12 cellular contexts compared by ENCODE assay signal in genomic region chr6:70396796-70397729, GRCh38. TPM values are rescaled to one million over a fixed set of nuclear protein-coding genes. Genes with fewer than 3 reads are reported as not detected.
DNase-seq lines count a peak whose midpoint lies in the region; ATAC-seq and TF ChIP-seq lines count a peak whose summit lies in the region.
"Had no signal": no experiment of that assay in that cellular context is flagged by ENCODE, and none has a peak within 500 bp of the region (broad histone marks: within the 10 kb centered on the region; RNA-seq: fewer than 3 reads in every experiment).

No MANE protein-coding gene starts in this region.

- H2AFZ ChIP-seq in neuronal stem cell (ENCODE audit: low read length) (peak overlapping the region; percentile 78), Karpas-422 (ENCODE audit: low read length) (no peak overlapping the region)

- no peaks in the 10 kb centered on the region for H3K27me3 ChIP-seq in HL-60 (ENCODE audit: insufficient read depth, poor library complexity, severe bottlenecking)
- no peaks in the 10 kb centered on the region for H3K27me3 ChIP-seq in neuronal stem cell (ENCODE audit: control insufficient read depth in 3 of 3, insufficient read depth in 3 of 3, low read depth in 1 of 3, low read length in 3 of 3)
- no peaks in the 10 kb centered on the region for H3K27me3 ChIP-seq in Karpas-422 (ENCODE audit: low read length)

- H3K9ac ChIP-seq in neuronal stem cell (ENCODE audit: low read depth, low read length, poor library complexity) (no peak overlapping the region), Karpas-422 (ENCODE audit: low read length) (no peak overlapping the region)

- no peak overlapping the region for H2BK5ac ChIP-seq in neuronal stem cell (ENCODE audit: low read length)

- H2BK12ac ChIP-seq in neuronal stem cell (ENCODE audit: low read length), result no peak overlapping the region

- in situ Hi-C loops in G401 (cut with HindIII; ENCODE audit: low sequenced_read_pairs), result no loop called here

- H4K20me1 ChIP-seq in Karpas-422 (ENCODE audit: insufficient read depth, low read depth, low read length), result no peaks in the 10 kb centered on the region

- H2BK15ac ChIP-seq in neuronal stem cell (ENCODE audit: low read length), result no peak overlapping the region

- ATAC-seq in GM18867 (IDR thresholded peaks at IDR 0.05; ENCODE audit: unreplicated experiment) (peak; percentile 42), GM18873 (IDR thresholded peaks at IDR 0.05; ENCODE audit: low FRiP score, unreplicated experiment) (no peak)
- no peak for ATAC-seq in activated naive CD4-positive, alpha-beta T cell treated with anti-CD3 and anti-CD28 coated beads, Interleukin-2, amount 50 U/mL, for 72 hours
- ATAC-seq: effector memory CD8-positive, alpha-beta T cell had no signal

- no peak overlapping the region for H4K8ac ChIP-seq in neuronal stem cell (ENCODE audit: low read depth, low read length)

- H3K4me1 ChIP-seq in neuronal stem cell (ENCODE audit: control insufficient read depth in 2 of 2, insufficient read depth in 1 of 2, low read depth in 1 of 2, low read length in 2 of 2) (peaks cover 2 to 11% of the 10 kb centered on the region in 2 donors), Karpas-422 (ENCODE audit: low read length) (no peaks in the 10 kb centered on the region)

- no peaks in the 10 kb centered on the region for H3K36me3 Mint-ChIP-seq in activated naive CD4-positive, alpha-beta T cell treated with anti-CD3 and anti-CD28 coated beads, Interleukin-2, amount 50 U/mL, for 72 hours

- no peak overlapping the region for H3K23ac ChIP-seq in neuronal stem cell (ENCODE audit: low read depth, low read length, poor library complexity)

- H3K4me3 ChIP-seq in HL-60 (replicated peaks; ENCODE audit: insufficient read depth, low read length), result no peak overlapping the region
- H3K4me3 ChIP-seq in cardiac fibroblast (replicated peaks in 1 of 2; ENCODE audit: low read depth in 2 of 2, low read length in 2 of 2), result no peak overlapping the region
- no peak overlapping the region for H3K4me3 ChIP-seq in neuronal stem cell (ENCODE audit: low read length in 2 of 2)
- no peak overlapping the region for H3K4me3 ChIP-seq in Karpas-422 (ENCODE audit: low read length)

- no peak overlapping the region for H4K91ac ChIP-seq in neuronal stem cell (ENCODE audit: low read depth, low read length, poor library complexity)

- H3K79me2 ChIP-seq in Karpas-422 (ENCODE audit: low read length), result no peaks in the 10 kb centered on the region

- H3K27ac ChIP-seq in HL-60 (replicated peaks) (peak overlapping the region; percentile 34), neuronal stem cell (replicated peaks; ENCODE audit: low read length) (no peak overlapping the region), Karpas-422 (ENCODE audit: low read length) (no peak overlapping the region)

- H3K9me3 Mint-ChIP-seq in activated naive CD4-positive, alpha-beta T cell treated with anti-CD3 and anti-CD28 coated beads, Interleukin-2, amount 50 U/mL, for 72 hours, result no peaks in the 10 kb centered on the region
- H3K9me3 Mint-ChIP-seq: effector memory CD8-positive, alpha-beta T cell had no signal

- H3K4me2 ChIP-seq in neuronal stem cell (ENCODE audit: insufficient read depth, low read length, poor library complexity, severe bottlenecking) (no peak overlapping the region), Karpas-422 (ENCODE audit: low read depth, low read length, poor library complexity, severe bottlenecking) (no peak overlapping the region)

- H3K27ac Mint-ChIP-seq in activated naive CD4-positive, alpha-beta T cell treated with anti-CD3 and anti-CD28 coated beads, Interleukin-2, amount 50 U/mL, for 72 hours, result no peak overlapping the region
- H3K27ac Mint-ChIP-seq: effector memory CD8-positive, alpha-beta T cell had no signal

- no peak overlapping the region for H2BK120ac ChIP-seq in neuronal stem cell (ENCODE audit: low read depth, low read length)

- H3K14ac ChIP-seq in neuronal stem cell (ENCODE audit: low read length), result no peak overlapping the region

- no peak for TF ChIP-seq CTCF in HL-60 (IDR thresholded peaks at IDR 0.05; ENCODE audit: insufficient read depth, low read length)
- TF ChIP-seq CTCF in cardiac fibroblast (IDR thresholded peaks at IDR 0.05; ENCODE audit: low read depth, low read length), result no peak

- no peak overlapping the region for H3K18ac ChIP-seq in neuronal stem cell (ENCODE audit: low read length)

- H3K4ac ChIP-seq in neuronal stem cell (ENCODE audit: low read length), result no peak overlapping the region

- no peaks in the 10 kb centered on the region for H3K9me2 ChIP-seq in Karpas-422 (replicated peaks; ENCODE audit: insufficient read depth, low read length)

- no peaks in the 10 kb centered on the region for H3K79me1 ChIP-seq in neuronal stem cell (ENCODE audit: low read depth, low read length)

- no peak overlapping the region for H2AK5ac ChIP-seq in neuronal stem cell (ENCODE audit: low read depth, low read length)

- H3K36me3 ChIP-seq in neuronal stem cell (replicated peaks in 1 of 2; ENCODE audit: control insufficient read depth in 2 of 2, insufficient read depth in 2 of 2, low read length in 2 of 2) (no peaks in the 10 kb centered on the region), Karpas-422 (ENCODE audit: insufficient read depth, low read length) (no peaks in the 10 kb centered on the region)

- DNase-seq in HL-60 (ENCODE audit: low read depth in 1 of 2, low spot score in 1 of 2) (peak in 1 of 2 experiments; percentile 44), cardiac fibroblast (ENCODE audit: low read depth in 2 of 2) (peak; percentile 26 to 74), neuronal stem cell (ENCODE audit: low spot score) (no peak), G401 (ENCODE audit: low spot score) (no peak), Karpas-422 (no peak)
- DNase-seq in activated naive CD4-positive, alpha-beta T cell treated with anti-CD3 and anti-CD28 coated beads, Interleukin-2, amount 50 U/mL, for 72 hours (ENCODE audit: low spot score in 2 of 2), result no peak
- DNase-seq: COR-L47; effector memory CD8-positive, alpha-beta T cell; NCI-H1436; NK-92 treated with Interleukin-12 subunit alpha and Interleukin-12 subunit beta, amount 100 ng/mL, for 24 hours had no signal

- H3K9me3 ChIP-seq in neuronal stem cell (replicated peaks in 1 of 2; ENCODE audit: control insufficient read depth in 2 of 2, insufficient read depth in 1 of 2, low read depth in 1 of 2, low read length in 2 of 2) (no peaks in the 10 kb centered on the region), Karpas-422 (ENCODE audit: low read length) (no peaks in the 10 kb centered on the region)

- no CpG with 5 or more reads among the region's 10 CpGs for WGBS in neuronal stem cell (ENCODE audit: extremely low coverage in 2 of 2, insufficient read length in 2 of 2, insufficient replicate concordance in 1 of 2), 2 donors

RNA-seq across cellular contexts. Expression of gene FAM135A, which starts 16.2 kb away (rescaled TPM):
- polyA plus RNA-seq in neuronal stem cell (2013, experiment 1 of 2), result 17.9 TPM
- 18.7 TPM for polyA plus RNA-seq in neuronal stem cell (2013, experiment 2 of 2)
- total RNA-seq in G401 (2014; rRNA removed; shearing (Covaris generic)), result 25.9 and 53.4 TPM in 2 replicates
- 52.9 and 83.0 TPM in 2 replicates for total RNA-seq in Karpas-422 (2014; rRNA removed; shearing (Covaris generic); ENCODE audit: low replicate concordance)
- total RNA-seq in activated naive CD4-positive, alpha-beta T cell treated with anti-CD3 and anti-CD28 coated beads, Interleukin-2, amount 50 U/mL, for 72 hours, result 10 to 100 TPM in 1 of 2 donors, 1 to 10 TPM in 1; 8.0 to 11.3 TPM

Comparison
In these comparisons a context has a peak if more than half of its experiments do, and no peak if none do; other contexts are left out.
1. DNase-seq: peak in cardiac fibroblast (2 of 2); none in neuronal stem cell (single experiment), G401 (single experiment), Karpas-422 (single experiment) and activated naive CD4-positive, alpha-beta T cell treated with anti-CD3 and anti-CD28 coated beads, Interleukin-2, amount 50 U/mL, for 72 hours (0 of 2).